In genomic region chr4:85496146-85496849, GRCh38 we compare ENCODE assay signal across 2 cellular contexts.
TF ChIP-seq lines count a peak whose summit lies in the region.

No MANE protein-coding gene starts in this region.

TF ChIP-seq in HCT116, 20 proteins besides CTCF, POLR2A, EP300 and RAD21 (continued from another document):
- TF ChIP-seq REST (IDR thresholded peaks at IDR 0.05; ENCODE audit: low read depth) = no peak

TF ChIP-seq in SK-N-SH, 30 proteins besides CTCF, POLR2A, EP300 and RAD21 (continued from another document):
- no peak for TF ChIP-seq TCF12 (IDR thresholded peaks at IDR 0.05)
- TF ChIP-seq IRF3 (IDR thresholded peaks at IDR 0.05; ENCODE audit: low read depth, low read length) = no peak
